ENCODE assay signal across 25 cellular contexts in genomic region chr14:96197163-96197852, GRCh38. TPM values are rescaled to one million over a fixed set of nuclear protein-coding genes. Genes with fewer than 3 reads are reported as not detected.
"Had no signal": no experiment of that assay in that cellular context is flagged by ENCODE, and none has a peak within 500 bp of the region (broad histone marks: within the 10 kb centered on the region; RNA-seq: fewer than 3 reads in every experiment).

No MANE protein-coding gene starts in this region.

- H3K9me3 ChIP-seq: ovary, right lobe of liver, thoracic aorta, vagina had no signal

- FAIRE-seq: colon, frontal cortex, kidney had no signal

- H3K4me3 ChIP-seq: dorsolateral prefrontal cortex, ovary, right lobe of liver, smooth muscle cell, thoracic aorta, vagina had no signal

- ATAC-seq: activated CD4-positive, alpha-beta T cell treated with anti-CD3 and anti-CD28 coated beads for 36 hours; activated T-helper 17 cell treated with anti-CD3 and anti-CD28 coated beads, Interleukin-2, amount 50 U/mL, for 72 hours; left lobe of liver; stimulated activated naive CD8-positive, alpha-beta T cell treated with anti-CD3 and anti-CD28 coated beads, Interleukin-15, amount 100 ng/mL, for 72 hours; WTC11 had no signal

- DNase-seq: activated CD4-positive, alpha-beta T cell treated with anti-CD3 and anti-CD28 coated beads for 36 hours; activated CD4-positive, alpha-beta T cell treated with anti-CD3 and anti-CD28 coated beads, Interleukin-2, amount 50 U/mL, for 48 hours; activated naive CD4-positive, alpha-beta T cell treated with Interleukin-2 at 50 U/mL for 16 hours; activated T-cell treated with anti-CD3 and anti-CD28 coated beads for 4 hours; anterior cingulate cortex; brain microvascular endothelial cell; central memory CD4-positive, alpha-beta T cell; dorsolateral prefrontal cortex; erythroblast; head of caudate nucleus; kidney; mammary epithelial cell; ovary; right lobe of liver; stimulated activated CD4-positive, alpha-beta T cell treated with anti-CD3 and anti-CD28 coated beads, Interleukin-4, amount 100 ng/mL, for 1 hour; stimulated activated naive CD8-positive, alpha-beta T cell treated with anti-CD3 and anti-CD28 coated beads, Interleukin-15, amount 100 ng/mL, for 72 hours had no signal

- H3K4me3 Mint-ChIP-seq: activated CD4-positive, alpha-beta T cell treated with anti-CD3 and anti-CD28 coated beads for 36 hours; activated T-helper 17 cell treated with anti-CD3 and anti-CD28 coated beads, Interleukin-2, amount 50 U/mL, for 72 hours; stimulated activated naive CD8-positive, alpha-beta T cell treated with anti-CD3 and anti-CD28 coated beads, Interleukin-15, amount 100 ng/mL, for 72 hours; T-helper 2 cell treated with Interferon-gamma antibody and Interleukin-4, amounts not matched to agents 5 μg/mL and 100 μg/mL, for 36 hours; WTC11 had no signal

- H3K27ac ChIP-seq: brain microvascular endothelial cell, dorsolateral prefrontal cortex, ovary, right lobe of liver, thoracic aorta had no signal

- H3K27me3 ChIP-seq: brain microvascular endothelial cell, ovary, right lobe of liver, vagina had no signal

- H3K9me3 Mint-ChIP-seq: T-helper 2 cell treated with Interferon-gamma antibody and Interleukin-4, amounts not matched to agents 5 μg/mL and 100 μg/mL, for 36 hours; WTC11 had no signal

- H3K36me3 Mint-ChIP-seq: WTC11 had no signal

- H3K4me1 Mint-ChIP-seq: activated T-helper 17 cell treated with anti-CD3 and anti-CD28 coated beads, Interleukin-2, amount 50 U/mL, for 72 hours had no signal

- H3K27ac Mint-ChIP-seq: activated CD4-positive, alpha-beta T cell treated with anti-CD3 and anti-CD28 coated beads for 36 hours; activated T-helper 17 cell treated with anti-CD3 and anti-CD28 coated beads, Interleukin-2, amount 50 U/mL, for 72 hours; T-helper 2 cell treated with Interferon-gamma antibody and Interleukin-4, amounts not matched to agents 5 μg/mL and 100 μg/mL, for 36 hours; WTC11 had no signal

- H3K36me3 ChIP-seq: brain microvascular endothelial cell, ovary, right lobe of liver, thoracic aorta, vagina had no signal

- H3K4me1 ChIP-seq: vagina had no signal

- H3K4me2 ChIP-seq: smooth muscle cell had no signal

RNA-seq across cellular contexts. Expression of gene BDKRB2, which starts 7.3 kb away (rescaled TPM):
- total RNA-seq: activated CD4-positive, alpha-beta T cell treated with anti-CD3 and anti-CD28 coated beads for 36 hours; activated T-helper 17 cell treated with anti-CD3 and anti-CD28 coated beads, Interleukin-2, amount 50 U/mL, for 72 hours had no signal

RNA-seq across cellular contexts. Expression of gene BDKRB1, which starts 58.7 kb away (rescaled TPM):
- total RNA-seq: activated CD4-positive, alpha-beta T cell treated with anti-CD3 and anti-CD28 coated beads for 36 hours; activated T-helper 17 cell treated with anti-CD3 and anti-CD28 coated beads, Interleukin-2, amount 50 U/mL, for 72 hours; left lobe of liver had no signal
